Comparison of ENCODE assay signal across 8 cellular contexts in genomic region chr17:44123356-44124117, GRCh38. TPM values are rescaled to one million over a fixed set of nuclear protein-coding genes. Genes with fewer than 3 reads are reported as not detected.
DNase-seq lines count a peak whose midpoint lies in the region; ATAC-seq and TF ChIP-seq lines count a peak whose summit lies in the region.

Gene HDAC5, minus strand, starts transcription at chr17:44123641. Its CDS starts 6,126 bp downstream, at chr17:44117515.

- H3K27ac Mint-ChIP-seq in activated T-helper 17 cell treated with anti-CD3 and anti-CD28 coated beads, Interleukin-2, amount 50 U/mL, for 72 hours = peak within 1 kb of the TSS; percentile 86
- peak within 1 kb of the TSS; percentile 86 to 97 for H3K27ac Mint-ChIP-seq in natural killer cell

- peak; percentile 98 for ATAC-seq in activated T-helper 17 cell treated with anti-CD3 and anti-CD28 coated beads, Interleukin-2, amount 50 U/mL, for 72 hours (replicated peaks)
- ATAC-seq in natural killer cell = peak; percentile 95 to 97 (median 95)

- H3K27ac ChIP-seq in RWPE1 = peak within 1 kb of the TSS; percentile 96

- H3K36me3 Mint-ChIP-seq in activated T-helper 17 cell treated with anti-CD3 and anti-CD28 coated beads, Interleukin-2, amount 50 U/mL, for 72 hours (ENCODE audit: low read depth) = no peaks in the 10 kb centered on the region
- H3K36me3 Mint-ChIP-seq in natural killer cell = no peaks in the 10 kb centered on the region

- intact Hi-C loops in natural killer cell (cut with micrococcal nuclease) = loop anchor here (1.0 to 5.0 kb wide), 5 partner anchors 18 to 433 kb away; partner anchors contain the start of genes FZD2, G6PC3, HROB and TMUB2

- DNase-seq in ELF-1 (ENCODE audit: low read depth, low spot score) (peak; percentile 94), H4 (ENCODE audit: low spot score) (peak; percentile 88), LNCaP clone FGC (ENCODE audit: low read depth) (peak; percentile 63), RWPE1 (ENCODE audit: low spot score) (peak; percentile 95), fibroblast of mammary gland (ENCODE audit: low read depth) (peak; percentile 91), natural killer cell (peak; percentile 92)
- peak; percentile 93 to 96 (median 96) for DNase-seq in stimulated activated naive CD4-positive, alpha-beta T cell (lab: John Stamatoyannopoulos, UW)

- POLR2A ChIA-PET in RWPE1 (lab: Yijun Ruan, JAX; ENCODE audit: low non-redundant PET) = interaction anchor here (1.1 kb wide), 1 partner anchor 36 kb away, joined by 3 read pairs; no protein-coding TSS in a partner anchor

- peak within 1 kb of the TSS; percentile 70 for H3K4me3 ChIP-seq in LNCaP clone FGC (ENCODE audit: low read depth, low read length)
- H3K4me3 ChIP-seq in fibroblast of mammary gland (ENCODE audit: control insufficient read depth, low read depth, low read length) = peak within 1 kb of the TSS; percentile 69

- no peaks in the 10 kb centered on the region for H3K9me3 Mint-ChIP-seq in activated T-helper 17 cell treated with anti-CD3 and anti-CD28 coated beads, Interleukin-2, amount 50 U/mL, for 72 hours
- no peaks in the 10 kb centered on the region for H3K9me3 Mint-ChIP-seq in natural killer cell

- H3K4me1 Mint-ChIP-seq in activated T-helper 17 cell treated with anti-CD3 and anti-CD28 coated beads, Interleukin-2, amount 50 U/mL, for 72 hours = peaks cover 10% of the 10 kb centered on the region
- peaks cover 15 to 32% of the 10 kb centered on the region in 2 donors for H3K4me1 Mint-ChIP-seq in natural killer cell

- peak; percentile 31; the same call in 1 of the 2 replicates for TF ChIP-seq CTCF in LNCaP clone FGC (IDR thresholded peaks at IDR 0.05; ENCODE audit: control insufficient read depth, extremely low read depth, insufficient read depth)
- TF ChIP-seq CTCF in RWPE1 (conservative IDR thresholded peaks at IDR 0.05; ENCODE audit: low read depth) = peak; percentile 63
- peak; percentile 49 for TF ChIP-seq CTCF in fibroblast of mammary gland (conservative IDR thresholded peaks at IDR 0.05; ENCODE audit: control insufficient read depth, insufficient read depth, low read depth, low read length)
- TF ChIP-seq CTCF in natural killer cell (IDR thresholded peaks at IDR 0.05) = peak; percentile 42

- CTCF ChIA-PET in RWPE1 (lab: Yijun Ruan, JAX) = interaction anchor here (0.5 to 1.2 kb wide), 5 partner anchors 10 to 36 kb away, joined by 3 to 5 read pairs (median 4); no protein-coding TSS in a partner anchor

- peak within 1 kb of the TSS; percentile 84 for H3K4me3 Mint-ChIP-seq in activated T-helper 17 cell treated with anti-CD3 and anti-CD28 coated beads, Interleukin-2, amount 50 U/mL, for 72 hours
- peak within 1 kb of the TSS; percentile 91 for H3K4me3 Mint-ChIP-seq in natural killer cell

- H3K27me3 Mint-ChIP-seq in activated T-helper 17 cell treated with anti-CD3 and anti-CD28 coated beads, Interleukin-2, amount 50 U/mL, for 72 hours = no peaks in the 10 kb centered on the region
- peaks cover 0 to 3% of the 10 kb centered on the region in 2 donors for H3K27me3 Mint-ChIP-seq in natural killer cell (ENCODE audit: low read depth in 2 of 2)

RNA-seq across cellular contexts. Expression of gene HDAC5, which starts in this region (rescaled TPM):
- 13.7 and 16.8 TPM in 2 replicates for total RNA-seq in H4 (2014; rRNA removed; shearing (Covaris generic))
- 10 to 100 TPM; 11.0 to 45.4 TPM for total RNA-seq in activated T-helper 17 cell treated with anti-CD3 and anti-CD28 coated beads, Interleukin-2, amount 50 U/mL, for 72 hours
- 100 to 1,000 TPM in 1 of 3 donors, 10 to 100 TPM in 2; 79.2 to 100 (median 91.9) TPM for total RNA-seq in natural killer cell

Comparison
In these comparisons a context has a peak if more than half of its experiments do, and no peak if none do; other contexts are left out.
1. Peak in every context shown above with its lines: DNase-seq, ATAC-seq, H3K4me3 ChIP-seq and H3K27ac ChIP-seq.